1 cellular context compared by ENCODE assay signal in genomic region chr5:160054047-160054446, GRCh38.
TF ChIP-seq lines count a peak whose summit lies in the region.

No MANE protein-coding gene starts in this region.

TF ChIP-seq in IMR-90, 13 proteins besides CTCF, POLR2A, EP300 and RAD21:
- TF ChIP-seq FOS (IDR thresholded peaks at IDR 0.05; ENCODE audit: low read depth, low read length) (0 out of 2 replicates have a peak, but pooled peaks have one; percentile 1), CEBPB (IDR thresholded peaks at IDR 0.05; ENCODE audit: low read depth, low read length) (no peak)
